ENCODE assay signal across 21 cellular contexts in the genomic region with DNA sequence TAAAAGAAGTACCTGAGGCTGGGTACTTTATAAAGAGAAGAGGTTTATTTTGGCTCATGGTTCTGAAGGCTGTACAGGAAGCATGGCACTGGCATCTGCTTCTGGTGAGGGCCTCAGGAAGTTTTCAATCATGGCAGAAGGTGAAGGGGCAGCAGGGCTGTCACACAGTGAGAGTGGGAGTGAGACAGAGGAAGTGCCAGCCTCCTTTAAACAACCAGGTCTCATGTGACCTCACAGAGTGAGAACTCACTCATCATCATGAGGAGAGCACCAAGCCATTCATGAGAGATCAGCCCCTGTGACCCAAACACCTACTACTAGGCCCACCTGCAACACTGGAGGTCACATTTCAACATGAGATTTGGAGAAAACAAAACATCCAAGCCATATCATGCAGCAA. TPM values are rescaled to one million over a fixed set of nuclear protein-coding genes. Genes with fewer than 3 reads are reported as not detected.
A peak's percentile ranks its signal among the peaks of the same experiment; 100 is the strongest.
DNase-seq lines count a peak whose midpoint lies in the region; ATAC-seq and TF ChIP-seq lines count a peak whose summit lies in the region.
"Had no signal": no experiment of that assay in that cellular context is flagged by ENCODE, and none has a peak within 500 bp of the region (broad histone marks: within the 10 kb centered on the region; RNA-seq: fewer than 3 reads in every experiment).

No MANE protein-coding gene starts in this region.

- H3K27me3 ChIP-seq in brain microvascular endothelial cell (replicated peaks), result no peaks in the 10 kb centered on the region
- H3K27me3 ChIP-seq: SJSA1, thyroid gland had no signal

- intact Hi-C loops in activated naive CD4-positive, alpha-beta T cell treated with anti-CD3 and anti-CD28 coated beads for 36 hours (cut with micrococcal nuclease), result loop anchor here (1.0 to 10.0 kb wide), 2 partner anchors 629 to 1208 kb away; no protein-coding TSS in a partner anchor

- peaks cover 24% of the 10 kb centered on the region for H3K36me3 Mint-ChIP-seq in activated naive CD4-positive, alpha-beta T cell treated with anti-CD3 and anti-CD28 coated beads for 36 hours (ENCODE audit: low read depth)
- peaks cover 6% of the 10 kb centered on the region for H3K36me3 Mint-ChIP-seq in IgD-negative memory B cell
- peaks cover 21% of the 10 kb centered on the region for H3K36me3 Mint-ChIP-seq in activated naive CD8-positive, alpha-beta T cell treated with anti-CD3 and anti-CD28 coated beads, Interleukin-2, amount 50 U/mL, for 24 hours (ENCODE audit: low read depth)
- no peaks in the 10 kb centered on the region for H3K36me3 Mint-ChIP-seq in stimulated activated effector memory CD8-positive, alpha-beta T cell treated with anti-CD3 and anti-CD28 coated beads, Interleukin-12 subunit alpha, Interleukin-12 subunit beta, amount 100 ng/mL, for 72 hours
- H3K36me3 Mint-ChIP-seq: CD4-positive, alpha-beta memory T cell had no signal

- H3K27ac ChIP-seq in brain microvascular endothelial cell, result no peak overlapping the region
- H3K27ac ChIP-seq: GM23248, SJSA1, thyroid gland had no signal

- no peaks in the 10 kb centered on the region for H3K27me3 Mint-ChIP-seq in activated naive CD4-positive, alpha-beta T cell treated with anti-CD3 and anti-CD28 coated beads for 36 hours (ENCODE audit: low read depth)
- H3K27me3 Mint-ChIP-seq in IgD-negative memory B cell, result no peaks in the 10 kb centered on the region
- no peaks in the 10 kb centered on the region for H3K27me3 Mint-ChIP-seq in activated naive CD8-positive, alpha-beta T cell treated with anti-CD3 and anti-CD28 coated beads, Interleukin-2, amount 50 U/mL, for 24 hours
- H3K27me3 Mint-ChIP-seq: activated CD8-positive, alpha-beta memory T cell treated with anti-CD3 and anti-CD28 coated beads, Interleukin-2, amount 10 ng/mL, durations not matched to agents 7 days and 5 days; CD4-positive, alpha-beta memory T cell had no signal

- H3K27ac Mint-ChIP-seq in activated naive CD4-positive, alpha-beta T cell treated with anti-CD3 and anti-CD28 coated beads for 36 hours, result peak overlapping the region; percentile 87
- peak overlapping the region in 2 of 3 donors; percentile 5 to 49 for H3K27ac Mint-ChIP-seq in IgD-negative memory B cell
- peak overlapping the region; percentile 78 for H3K27ac Mint-ChIP-seq in activated naive CD8-positive, alpha-beta T cell treated with anti-CD3 and anti-CD28 coated beads, Interleukin-2, amount 50 U/mL, for 24 hours
- peak overlapping the region; percentile 54 for H3K27ac Mint-ChIP-seq in stimulated activated effector memory CD8-positive, alpha-beta T cell treated with anti-CD3 and anti-CD28 coated beads, Interleukin-12 subunit alpha, Interleukin-12 subunit beta, amount 100 ng/mL, for 72 hours
- H3K27ac Mint-ChIP-seq: activated CD8-positive, alpha-beta memory T cell treated with anti-CD3 and anti-CD28 coated beads, Interleukin-2, amount 10 ng/mL, durations not matched to agents 7 days and 5 days had no signal

- no peaks in the 10 kb centered on the region for H3K36me3 ChIP-seq in brain microvascular endothelial cell (replicated peaks)
- H3K36me3 ChIP-seq: SJSA1, thyroid gland had no signal

- in situ Hi-C loops in brain microvascular endothelial cell (cut with HindIII; ENCODE audit: low pct_ligation_motif_present, low sequenced_read_pairs), result no loop called here

- H3K4me1 Mint-ChIP-seq in activated naive CD4-positive, alpha-beta T cell treated with anti-CD3 and anti-CD28 coated beads for 36 hours (ENCODE audit: low read depth), result peaks cover 55% of the 10 kb centered on the region
- H3K4me1 Mint-ChIP-seq in IgD-negative memory B cell, result peaks cover 24 to 33% (median 29%) of the 10 kb centered on the region in 3 donors
- peaks cover 72% of the 10 kb centered on the region for H3K4me1 Mint-ChIP-seq in activated naive CD8-positive, alpha-beta T cell treated with anti-CD3 and anti-CD28 coated beads, Interleukin-2, amount 50 U/mL, for 24 hours
- peaks cover 58% of the 10 kb centered on the region for H3K4me1 Mint-ChIP-seq in stimulated activated effector memory CD8-positive, alpha-beta T cell treated with anti-CD3 and anti-CD28 coated beads, Interleukin-12 subunit alpha, Interleukin-12 subunit beta, amount 100 ng/mL, for 72 hours

- CTCF ChIA-PET in activated naive CD4-positive, alpha-beta T cell treated with anti-CD3 and anti-CD28 coated beads for 36 hours (lab: Charles Lee), result no interaction called here

- H3K4me3 Mint-ChIP-seq in activated naive CD4-positive, alpha-beta T cell treated with anti-CD3 and anti-CD28 coated beads for 36 hours, result no peak overlapping the region
- no peak overlapping the region for H3K4me3 Mint-ChIP-seq in IgD-negative memory B cell
- no peak overlapping the region for H3K4me3 Mint-ChIP-seq in activated naive CD8-positive, alpha-beta T cell treated with anti-CD3 and anti-CD28 coated beads, Interleukin-2, amount 50 U/mL, for 24 hours
- H3K4me3 Mint-ChIP-seq in stimulated activated effector memory CD8-positive, alpha-beta T cell treated with anti-CD3 and anti-CD28 coated beads, Interleukin-12 subunit alpha, Interleukin-12 subunit beta, amount 100 ng/mL, for 72 hours, result no peak overlapping the region
- H3K4me3 Mint-ChIP-seq: activated CD8-positive, alpha-beta memory T cell treated with anti-CD3 and anti-CD28 coated beads, Interleukin-2, amount 10 ng/mL, durations not matched to agents 7 days and 5 days; CD4-positive, alpha-beta memory T cell had no signal

- TF ChIP-seq CTCF in brain microvascular endothelial cell (IDR thresholded peaks at IDR 0.05; ENCODE audit: low read depth, low read length, missing control alignments), result no peak

- peaks cover 35% of the 10 kb centered on the region for H3K9me3 Mint-ChIP-seq in activated naive CD4-positive, alpha-beta T cell treated with anti-CD3 and anti-CD28 coated beads for 36 hours
- H3K9me3 Mint-ChIP-seq in IgD-negative memory B cell, result peaks cover 0 to 8% (median 0%) of the 10 kb centered on the region in 3 donors
- peaks cover 43% of the 10 kb centered on the region for H3K9me3 Mint-ChIP-seq in activated naive CD8-positive, alpha-beta T cell treated with anti-CD3 and anti-CD28 coated beads, Interleukin-2, amount 50 U/mL, for 24 hours
- peaks cover 14% of the 10 kb centered on the region for H3K9me3 Mint-ChIP-seq in stimulated activated effector memory CD8-positive, alpha-beta T cell treated with anti-CD3 and anti-CD28 coated beads, Interleukin-12 subunit alpha, Interleukin-12 subunit beta, amount 100 ng/mL, for 72 hours

- ATAC-seq in activated naive CD8-positive, alpha-beta T cell treated with anti-CD3 and anti-CD28 coated beads, Interleukin-2, amount 50 U/mL, for 24 hours, result no peak
- peak; percentile 57 for ATAC-seq in stimulated activated effector memory CD8-positive, alpha-beta T cell treated with anti-CD3 and anti-CD28 coated beads, Interleukin-12 subunit alpha, Interleukin-12 subunit beta, amount 100 ng/mL, for 72 hours
- no peak for ATAC-seq in GM18858 (IDR thresholded peaks at IDR 0.05; ENCODE audit: unreplicated experiment)
- ATAC-seq: activated CD8-positive, alpha-beta memory T cell treated with anti-CD3 and anti-CD28 coated beads, Interleukin-2, amount 10 ng/mL, durations not matched to agents 7 days and 5 days; left cardiac atrium; Panc1 had no signal

- no peak overlapping the region for H3K4me3 ChIP-seq in brain microvascular endothelial cell (ENCODE audit: low read depth, low read length)
- H3K4me3 ChIP-seq: GM23248, SJSA1, thyroid gland had no signal

- peak; percentile 52 for DNase-seq in activated naive CD4-positive, alpha-beta T cell treated with anti-CD3 and anti-CD28 coated beads for 36 hours
- no peak for DNase-seq in activated naive CD4-positive, alpha-beta T cell treated with anti-CD3 and anti-CD28 coated beads, Interleukin-2, amount 50 U/mL, for 16 hours
- DNase-seq in activated naive CD8-positive, alpha-beta T cell treated with anti-CD3 and anti-CD28 coated beads, Interleukin-2, amount 50 U/mL, for 24 hours, result no peak
- DNase-seq in stimulated activated effector memory CD8-positive, alpha-beta T cell treated with anti-CD3 and anti-CD28 coated beads, Interleukin-12 subunit alpha, Interleukin-12 subunit beta, amount 100 ng/mL, for 72 hours (ENCODE audit: low spot score in 2 of 2), result no peak
- DNase-seq in AG08396 (ENCODE audit: low spot score) (no peak), brain microvascular endothelial cell (no peak)
- DNase-seq: ACHN; activated CD4-positive, CD25-positive, alpha-beta regulatory T cell; activated CD8-positive, alpha-beta memory T cell treated with anti-CD3 and anti-CD28 coated beads, Interleukin-2, amount 10 ng/mL, durations not matched to agents 7 days and 5 days; activated effector memory CD4-positive, alpha-beta T cell treated with anti-CD3 and anti-CD28 coated beads, Interleukin-2, amount 50 U/mL, for 16 hours; aorta; CD4-positive, alpha-beta memory T cell; effector memory CD4-positive, alpha-beta T cell; GM23248; left cardiac atrium; NCI-H1436; thyroid gland had no signal

RNA-seq across cellular contexts. Expression of a gene that starts 9.3 kb away (rescaled TPM):
- total RNA-seq in activated naive CD4-positive, alpha-beta T cell treated with anti-CD3 and anti-CD28 coated beads for 36 hours, result 100 to 1,000 TPM in 1 of 2 experiments, 10 to 100 TPM in 1; 95.9 to 109 TPM
- polyA plus RNA-seq in IgD-negative memory B cell, result 43.1 TPM

Comparison
In these comparisons a context has a peak if more than half of its experiments do, and no peak if none do; other contexts are left out.
1. H3K27ac Mint-ChIP-seq: peak in every context shown above with its lines; median percentile 87 in activated naive CD4-positive, alpha-beta T cell treated with anti-CD3 and anti-CD28 coated beads for 36 hours; 78 in activated naive CD8-positive, alpha-beta T cell treated with anti-CD3 and anti-CD28 coated beads, Interleukin-2, amount 50 U/mL, for 24 hours; 54 in stimulated activated effector memory CD8-positive, alpha-beta T cell treated with anti-CD3 and anti-CD28 coated beads, Interleukin-12 subunit alpha, Interleukin-12 subunit beta, amount 100 ng/mL, for 72 hours; 27 in IgD-negative memory B cell.